ENCODE assay signal across 8 cellular contexts in genomic region chr7:101217388-101218235, GRCh38. TPM values are rescaled to one million over a fixed set of nuclear protein-coding genes. Genes with fewer than 3 reads are reported as not detected.
A peak's percentile ranks its signal among the peaks of the same experiment; 100 is the strongest.
DNase-seq lines count a peak whose midpoint lies in the region; ATAC-seq and TF ChIP-seq lines count a peak whose summit lies in the region.

A gene with protein sequence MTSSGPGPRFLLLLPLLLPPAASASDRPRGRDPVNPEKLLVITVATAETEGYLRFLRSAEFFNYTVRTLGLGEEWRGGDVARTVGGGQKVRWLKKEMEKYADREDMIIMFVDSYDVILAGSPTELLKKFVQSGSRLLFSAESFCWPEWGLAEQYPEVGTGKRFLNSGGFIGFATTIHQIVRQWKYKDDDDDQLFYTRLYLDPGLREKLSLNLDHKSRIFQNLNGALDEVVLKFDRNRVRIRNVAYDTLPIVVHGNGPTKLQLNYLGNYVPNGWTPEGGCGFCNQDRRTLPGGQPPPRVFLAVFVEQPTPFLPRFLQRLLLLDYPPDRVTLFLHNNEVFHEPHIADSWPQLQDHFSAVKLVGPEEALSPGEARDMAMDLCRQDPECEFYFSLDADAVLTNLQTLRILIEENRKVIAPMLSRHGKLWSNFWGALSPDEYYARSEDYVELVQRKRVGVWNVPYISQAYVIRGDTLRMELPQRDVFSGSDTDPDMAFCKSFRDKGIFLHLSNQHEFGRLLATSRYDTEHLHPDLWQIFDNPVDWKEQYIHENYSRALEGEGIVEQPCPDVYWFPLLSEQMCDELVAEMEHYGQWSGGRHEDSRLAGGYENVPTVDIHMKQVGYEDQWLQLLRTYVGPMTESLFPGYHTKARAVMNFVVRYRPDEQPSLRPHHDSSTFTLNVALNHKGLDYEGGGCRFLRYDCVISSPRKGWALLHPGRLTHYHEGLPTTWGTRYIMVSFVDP (minus strand): TSS chr7:101217581. CDS start chr7:101217274, 307 bp downstream.
Gene ZNHIT1, plus strand, starts transcription at chr7:101218165. Its CDS starts 31 bp downstream, at chr7:101218196.

- intact Hi-C loops in left cardiac atrium (cut with DNase I) = loop anchor here in 1 of 2 donors (5.0 kb wide), 1 partner anchor 35 kb away; no protein-coding TSS in a partner anchor
- intact Hi-C loops in posterior vena cava (cut with DNase I) = no loop called here
- intact Hi-C loops in upper lobe of right lung (cut with DNase I) = no loop called here

- H3K27me3 ChIP-seq in upper lobe of right lung = no peaks in the 10 kb centered on the region

- peaks cover 16% of the 10 kb centered on the region for H3K4me1 ChIP-seq in upper lobe of right lung

- peak within 1 kb of the TSS; percentile 89 for H3K27ac Mint-ChIP-seq in T-helper 1 cell treated with Interleukin-12 subunit alpha and Interleukin-12 subunit beta and Interleukin-4 antibody, amounts not matched to agents 30 μg/mL and 1 μg/mL, for 36 hours

- DNase-seq in GM13976 (ENCODE audit: low spot score) (peak; percentile 99), NCI-H1694 (lab: John Stamatoyannopoulos, UW) (peak; percentile 99), amniotic stem cell (lab: John Stamatoyannopoulos, UW) (peak; percentile 94), left cardiac atrium (peak; percentile 99), posterior vena cava (ENCODE audit: low spot score) (peak; percentile 99), upper lobe of right lung (peak; percentile 96)

- H3K9me3 Mint-ChIP-seq in T-helper 1 cell treated with Interleukin-12 subunit alpha and Interleukin-12 subunit beta and Interleukin-4 antibody, amounts not matched to agents 30 μg/mL and 1 μg/mL, for 36 hours = no peaks in the 10 kb centered on the region

- H3K27ac ChIP-seq in upper lobe of right lung = peak within 1 kb of the TSS; percentile 88

- H3K36me3 ChIP-seq in upper lobe of right lung = peaks cover 38% of the 10 kb centered on the region

- peak; percentile 68 for ATAC-seq in HG02884 (IDR thresholded peaks at IDR 0.05; ENCODE audit: unreplicated experiment)
- peak; percentile 91 to 94 for ATAC-seq in left cardiac atrium
- ATAC-seq in upper lobe of right lung = peak; percentile 92

- in situ Hi-C loops in GM13976 (cut with MboI; ENCODE audit: low sequenced_read_pairs, unreplicated experiment) = no loop called here

- H3K27me3 Mint-ChIP-seq in T-helper 1 cell treated with Interleukin-12 subunit alpha and Interleukin-12 subunit beta and Interleukin-4 antibody, amounts not matched to agents 30 μg/mL and 1 μg/mL, for 36 hours (ENCODE audit: low read depth) = no peaks in the 10 kb centered on the region

- peaks cover 25% of the 10 kb centered on the region for H3K4me1 Mint-ChIP-seq in T-helper 1 cell treated with Interleukin-12 subunit alpha and Interleukin-12 subunit beta and Interleukin-4 antibody, amounts not matched to agents 30 μg/mL and 1 μg/mL, for 36 hours (ENCODE audit: low read depth)

- no peaks in the 10 kb centered on the region for H3K9me3 ChIP-seq in upper lobe of right lung

- peak within 1 kb of the TSS; percentile 95 for H3K4me3 ChIP-seq in upper lobe of right lung

- TF ChIP-seq CTCF in GM13976 (IDR thresholded peaks at IDR 0.05; ENCODE audit: borderline replicate concordance, control extremely low read depth, extremely low read depth, insufficient read depth, missing control alignments) (no peak), upper lobe of right lung (IDR thresholded peaks at IDR 0.05) (peak; percentile 16)

- peaks cover 23% of the 10 kb centered on the region for H3K36me3 Mint-ChIP-seq in T-helper 1 cell treated with Interleukin-12 subunit alpha and Interleukin-12 subunit beta and Interleukin-4 antibody, amounts not matched to agents 30 μg/mL and 1 μg/mL, for 36 hours (ENCODE audit: low read depth)

- peak within 1 kb of the TSS; percentile 94 for H3K4me3 Mint-ChIP-seq in T-helper 1 cell treated with Interleukin-12 subunit alpha and Interleukin-12 subunit beta and Interleukin-4 antibody, amounts not matched to agents 30 μg/mL and 1 μg/mL, for 36 hours

RNA-seq across cellular contexts. Expression of the first gene that starts in this region (rescaled TPM):
- 10 to 100 TPM; 49.6 to 59.1 TPM for total RNA-seq in left cardiac atrium
- 10 to 100 TPM; 59.6 to 64.3 TPM for total RNA-seq in posterior vena cava
- total RNA-seq in upper lobe of right lung = 82.1 TPM

RNA-seq across cellular contexts. Expression of gene ZNHIT1, which starts in this region (rescaled TPM):
- total RNA-seq in left cardiac atrium = 10 to 100 TPM; 48.0 to 53.9 TPM
- 10 to 100 TPM; 44.6 to 50.4 TPM for total RNA-seq in posterior vena cava
- 51.9 TPM for total RNA-seq in upper lobe of right lung

Comparison
In these comparisons a context has a peak if more than half of its experiments do, and no peak if none do; other contexts are left out.
1. Peak in every context shown above with its lines: DNase-seq, ATAC-seq, H3K4me3 ChIP-seq and H3K27ac ChIP-seq.